8 cellular contexts compared by ENCODE assay signal in the genomic region with DNA sequence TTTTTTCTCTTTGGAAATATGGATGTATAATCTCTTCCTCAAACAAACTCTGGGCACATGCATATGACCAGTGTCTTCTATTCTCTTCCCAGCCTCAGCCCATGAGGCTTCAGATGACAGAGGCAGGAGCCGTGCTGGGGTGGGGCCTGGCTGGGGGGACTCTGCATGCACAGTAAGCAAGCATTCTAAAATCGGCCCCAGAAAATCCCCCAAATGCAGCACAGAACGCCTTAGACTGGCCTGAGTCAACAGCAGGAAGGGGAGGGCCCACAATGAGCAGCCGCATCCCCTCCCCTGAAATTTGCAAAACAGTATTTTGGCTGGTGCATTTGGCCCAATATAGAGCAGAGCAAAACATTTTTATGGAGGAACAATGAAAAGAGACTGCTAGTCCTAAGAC. TPM values are rescaled to one million over a fixed set of nuclear protein-coding genes. Genes with fewer than 3 reads are reported as not detected.
A peak's percentile ranks its signal among the peaks of the same experiment; 100 is the strongest.
DNase-seq lines count a peak whose midpoint lies in the region.

No MANE protein-coding gene starts in this region.

- peak overlapping the region; percentile 97 for H3K27ac Mint-ChIP-seq in activated T-cell treated with anti-CD3 and anti-CD28 coated beads, Interleukin-2, amount 50 U/mL, for 24 hours

- peaks cover 96% of the 10 kb centered on the region for H3K4me1 Mint-ChIP-seq in activated T-cell treated with anti-CD3 and anti-CD28 coated beads, Interleukin-2, amount 50 U/mL, for 24 hours (ENCODE audit: low read depth)

- no peaks in the 10 kb centered on the region for H3K9me3 Mint-ChIP-seq in activated T-cell treated with anti-CD3 and anti-CD28 coated beads, Interleukin-2, amount 50 U/mL, for 24 hours

- H3K27me3 Mint-ChIP-seq in activated T-cell treated with anti-CD3 and anti-CD28 coated beads, Interleukin-2, amount 50 U/mL, for 24 hours = no peaks in the 10 kb centered on the region

- H3K36me3 Mint-ChIP-seq in activated T-cell treated with anti-CD3 and anti-CD28 coated beads, Interleukin-2, amount 50 U/mL, for 24 hours (ENCODE audit: low read depth) = peaks cover 72% of the 10 kb centered on the region

- peak overlapping the region; percentile 62 for H3K4me3 Mint-ChIP-seq in activated T-cell treated with anti-CD3 and anti-CD28 coated beads, Interleukin-2, amount 50 U/mL, for 24 hours

- peak; percentile 56 for DNase-seq in stimulated activated CD4-positive, alpha-beta T cell treated with anti-CD3 and anti-CD28 coated beads, Interleukin-1b, Interleukin-23, amount 100 ng/mL, for 48 hours
- DNase-seq in stimulated activated CD4-positive, alpha-beta T cell treated with anti-CD3 and anti-CD28 coated beads, Interleukin-12 subunit alpha, Interleukin-12 subunit beta, amount 100 ng/mL, for 4 hours = no peak
- DNase-seq in activated T-cell treated with anti-CD3 and anti-CD28 coated beads, Interleukin-2, amount 50 U/mL, for 24 hours = no peak
- DNase-seq in medulla oblongata (ENCODE audit: extremely low spot score) (peak; percentile 49), SHP77 (lab: John Stamatoyannopoulos, UW) (no peak), occipital lobe (lab: John Stamatoyannopoulos, UW) (no peak), iPS-NIHi7 (ENCODE audit: extremely low spot score) (no peak), NCI-H748 treated with DMSO at 0.1 percent for 48 hours (lab: John Stamatoyannopoulos, UW) (no peak)

RNA-seq across cellular contexts. Expression of gene ITPKB, which starts 47.8 kb away (rescaled TPM):
- 3.9 TPM for total RNA-seq in occipital lobe

Comparison
In these comparisons a context has a peak if more than half of its experiments do, and no peak if none do; other contexts are left out.
1. DNase-seq: peak in stimulated activated CD4-positive, alpha-beta T cell treated with anti-CD3 and anti-CD28 coated beads, Interleukin-1b, Interleukin-23, amount 100 ng/mL, for 48 hours (single experiment) and medulla oblongata (single experiment); none in stimulated activated CD4-positive, alpha-beta T cell treated with anti-CD3 and anti-CD28 coated beads, Interleukin-12 subunit alpha, Interleukin-12 subunit beta, amount 100 ng/mL, for 4 hours (single experiment), activated T-cell treated with anti-CD3 and anti-CD28 coated beads, Interleukin-2, amount 50 U/mL, for 24 hours (single experiment), SHP77 (0 of 2), occipital lobe (single experiment), iPS-NIHi7 (single experiment) and NCI-H748 treated with DMSO at 0.1 percent for 48 hours (single experiment).